8 cellular contexts compared by ENCODE assay signal in the genomic region with DNA sequence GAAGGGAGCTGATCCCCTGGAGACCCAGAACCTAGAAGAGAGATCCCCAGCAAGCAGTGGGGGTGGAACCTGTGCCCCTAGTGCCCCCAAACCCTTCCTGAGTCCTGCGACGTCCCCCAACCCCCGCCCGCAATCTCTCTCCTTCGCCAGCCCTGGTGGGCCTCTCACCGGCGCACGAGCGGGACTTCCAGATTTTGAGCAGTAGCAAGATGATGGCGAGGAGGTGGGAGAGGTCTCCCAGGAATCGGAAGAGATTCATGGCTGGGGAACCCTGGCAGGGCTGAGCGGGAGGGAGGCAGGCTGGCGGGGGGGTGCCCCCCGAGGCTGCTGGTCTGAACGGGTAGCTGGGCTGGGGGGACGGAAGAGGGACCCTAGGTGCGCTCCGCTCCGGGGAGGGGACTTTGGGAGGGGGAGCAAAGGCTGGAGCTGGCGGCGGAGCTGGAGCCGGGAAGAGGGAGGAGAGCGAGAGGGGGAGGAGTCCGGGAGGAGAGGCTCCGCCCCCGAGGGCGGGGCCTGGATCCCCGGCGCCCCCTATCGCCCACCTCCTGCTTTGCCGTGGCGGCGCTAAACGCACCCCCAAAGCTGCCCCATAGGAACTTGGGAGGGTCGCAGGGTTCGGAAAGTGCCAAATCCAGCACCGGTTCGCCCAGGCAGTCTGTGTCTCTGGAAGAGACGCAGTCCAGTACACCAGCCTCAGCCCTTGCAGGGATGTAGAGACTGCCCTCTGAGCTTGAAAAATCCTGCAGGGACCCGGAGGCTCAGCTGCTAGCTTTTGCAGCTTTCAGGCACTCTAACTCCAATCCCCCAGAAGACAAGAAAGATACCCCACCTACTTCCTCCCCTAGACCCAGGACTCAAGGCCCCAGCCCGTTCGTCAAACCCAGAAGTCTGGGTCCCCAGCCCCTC. TPM values are rescaled to one million over a fixed set of nuclear protein-coding genes. Genes with fewer than 3 reads are reported as not detected.
DNase-seq lines count a peak whose midpoint lies in the region; ATAC-seq and TF ChIP-seq lines count a peak whose summit lies in the region.

A gene (minus strand): TSS at position 452 of the 906 bp plus-strand sequence. CDS start 193 bp downstream, at position 259.

- H2AFZ ChIP-seq in OCI-LY3 (ENCODE audit: low read depth, low read length), result peak within 1 kb of the TSS; percentile 56; the same call in 1 of the 2 replicates

- no peaks in the 10 kb centered on the region for H3K9me3 Mint-ChIP-seq in activated T-cell treated with anti-CD3 and anti-CD28 coated beads, Interleukin-2, amount 50 U/mL, for 4 hours
- H3K9me3 Mint-ChIP-seq in stimulated activated memory B cell treated with anti-CD40 and anti-IgM and Interleukin-4, amounts not matched to agents 10 μg/mL and 1 μg/mL and 100 μg/mL, for 72 hours, result no peaks in the 10 kb centered on the region

- peaks cover 18% of the 10 kb centered on the region for H3K36me3 ChIP-seq in OCI-LY3 (replicated peaks; ENCODE audit: low read depth, low read length)
- H3K36me3 ChIP-seq in esophagus (ENCODE audit: control insufficient read depth in 2 of 2, insufficient read depth in 2 of 2, low read length in 1 of 2), result peaks cover 7 to 10% of the 10 kb centered on the region in 2 donors
- no peaks in the 10 kb centered on the region for H3K36me3 ChIP-seq in mucosa of stomach (ENCODE audit: control insufficient read depth, insufficient read depth, low read length)

- H3K4me2 ChIP-seq in OCI-LY3 (ENCODE audit: low read length), result peak within 1 kb of the TSS; percentile 90

- H3K9ac ChIP-seq in OCI-LY3 (ENCODE audit: low read length) (peak within 1 kb of the TSS; percentile 93), mucosa of stomach (ENCODE audit: low read length) (peak within 1 kb of the TSS; percentile 100)

- peak; percentile 66 for DNase-seq in 8988T
- peak; percentile 94 for DNase-seq in GM13976 (ENCODE audit: low spot score)
- DNase-seq in activated T-cell treated with anti-CD3 and anti-CD28 coated beads, Interleukin-2, amount 50 U/mL, for 4 hours, result peak; percentile 71

- H3K27me3 ChIP-seq in OCI-LY3 (ENCODE audit: low read depth, low read length) (peaks cover 26% of the 10 kb centered on the region), esophagus (ENCODE audit: control insufficient read depth in 1 of 2, insufficient read depth in 2 of 2, low read length in 2 of 2) (peaks cover 0 to 17% of the 10 kb centered on the region in 2 donors), mucosa of stomach (ENCODE audit: control insufficient read depth, insufficient read depth, low read length) (peaks cover 47% of the 10 kb centered on the region)

- in situ Hi-C loops in GM13976 (cut with MboI; ENCODE audit: low sequenced_read_pairs, unreplicated experiment), result no loop called here

- peaks cover 24% of the 10 kb centered on the region for H3K27me3 Mint-ChIP-seq in activated T-cell treated with anti-CD3 and anti-CD28 coated beads, Interleukin-2, amount 50 U/mL, for 4 hours (ENCODE audit: low read depth)
- peaks cover 36% of the 10 kb centered on the region for H3K27me3 Mint-ChIP-seq in stimulated activated memory B cell treated with anti-CD40 and anti-IgM and Interleukin-4, amounts not matched to agents 10 μg/mL and 1 μg/mL and 100 μg/mL, for 72 hours

- peak within 1 kb of the TSS; percentile 77 for H3K27ac ChIP-seq in OCI-LY3 (ENCODE audit: low read length)
- H3K27ac ChIP-seq in esophagus (ENCODE audit: low read depth in 2 of 2, low read length in 1 of 2), result peak within 1 kb of the TSS; percentile 69 to 93

- ATAC-seq in HG03354 (IDR thresholded peaks at IDR 0.05; ENCODE audit: poor library complexity, severe bottlenecking, unreplicated experiment), result peak; percentile 79
- peak; percentile 85 to 86 for ATAC-seq in activated T-cell treated with anti-CD3 and anti-CD28 coated beads, Interleukin-2, amount 50 U/mL, for 4 hours
- peak; percentile 86 for ATAC-seq in stimulated activated memory B cell treated with anti-CD40 and anti-IgM and Interleukin-4, amounts not matched to agents 10 μg/mL and 1 μg/mL and 100 μg/mL, for 72 hours

- H3K9me3 ChIP-seq in OCI-LY3 (ENCODE audit: insufficient read depth, low read length) (no peaks in the 10 kb centered on the region), esophagus (ENCODE audit: control insufficient read depth in 2 of 2, insufficient read depth in 1 of 2, low read depth in 1 of 2, low read length in 1 of 2) (no peaks in the 10 kb centered on the region), mucosa of stomach (ENCODE audit: control insufficient read depth, low read length) (no peaks in the 10 kb centered on the region)

- peaks cover 20% of the 10 kb centered on the region for H3K79me2 ChIP-seq in OCI-LY3 (ENCODE audit: low read length)

- H3K4me1 Mint-ChIP-seq in activated T-cell treated with anti-CD3 and anti-CD28 coated beads, Interleukin-2, amount 50 U/mL, for 4 hours (ENCODE audit: low read depth), result peaks cover 30% of the 10 kb centered on the region
- peaks cover 56% of the 10 kb centered on the region for H3K4me1 Mint-ChIP-seq in stimulated activated memory B cell treated with anti-CD40 and anti-IgM and Interleukin-4, amounts not matched to agents 10 μg/mL and 1 μg/mL and 100 μg/mL, for 72 hours

- H3K4me3 ChIP-seq in OCI-LY3 (ENCODE audit: low read length) (peak within 1 kb of the TSS; percentile 85), esophagus (ENCODE audit: low read depth in 1 of 2, low read length in 2 of 2) (peak within 1 kb of the TSS; percentile 80 to 91), mucosa of stomach (ENCODE audit: low read length) (peak within 1 kb of the TSS; percentile 100)

- peaks cover 31% of the 10 kb centered on the region for H3K4me1 ChIP-seq in OCI-LY3 (ENCODE audit: low read length)
- peaks cover 7 to 11% of the 10 kb centered on the region in 2 donors for H3K4me1 ChIP-seq in esophagus (ENCODE audit: control insufficient read depth in 2 of 2, insufficient read depth in 2 of 2, low read length in 1 of 2)
- H3K4me1 ChIP-seq in mucosa of stomach (ENCODE audit: control insufficient read depth, insufficient read depth, low read length), result peaks cover 7% of the 10 kb centered on the region

- H3K4me3 Mint-ChIP-seq in activated T-cell treated with anti-CD3 and anti-CD28 coated beads, Interleukin-2, amount 50 U/mL, for 4 hours, result peak within 1 kb of the TSS; percentile 89
- H3K4me3 Mint-ChIP-seq in stimulated activated memory B cell treated with anti-CD40 and anti-IgM and Interleukin-4, amounts not matched to agents 10 μg/mL and 1 μg/mL and 100 μg/mL, for 72 hours, result peak within 1 kb of the TSS; percentile 96

- peak within 1 kb of the TSS; percentile 96 for H3K27ac Mint-ChIP-seq in stimulated activated memory B cell treated with anti-CD40 and anti-IgM and Interleukin-4, amounts not matched to agents 10 μg/mL and 1 μg/mL and 100 μg/mL, for 72 hours

- WGBS in esophagus, 2 donors, result 4 to 5% methylated on average over 31 to 42 of the region's 42 CpGs

- H3K36me3 Mint-ChIP-seq in activated T-cell treated with anti-CD3 and anti-CD28 coated beads, Interleukin-2, amount 50 U/mL, for 4 hours (ENCODE audit: insufficient read depth), result peaks cover 7% of the 10 kb centered on the region
- peaks cover 14% of the 10 kb centered on the region for H3K36me3 Mint-ChIP-seq in stimulated activated memory B cell treated with anti-CD40 and anti-IgM and Interleukin-4, amounts not matched to agents 10 μg/mL and 1 μg/mL and 100 μg/mL, for 72 hours

- peak; percentile 90 for TF ChIP-seq CTCF in GM13976 (IDR thresholded peaks at IDR 0.05; ENCODE audit: borderline replicate concordance, control extremely low read depth, extremely low read depth, insufficient read depth, missing control alignments)
- peak; percentile 94 for TF ChIP-seq CTCF in OCI-LY3 (IDR thresholded peaks at IDR 0.05; ENCODE audit: low read depth, low read length)

- no peaks in the 10 kb centered on the region for H4K20me1 ChIP-seq in OCI-LY3 (ENCODE audit: insufficient read depth, low read length)

RNA-seq across cellular contexts. Expression of the gene that starts here (rescaled TPM):
- total RNA-seq in activated T-cell treated with anti-CD3 and anti-CD28 coated beads, Interleukin-2, amount 50 U/mL, for 4 hours, result 10 to 100 TPM; 58.6 to 63.8 (median 61.3) TPM
- 10 to 100 TPM; 62.7 to 70.2 TPM for polyA plus RNA-seq in esophagus

Comparison
In these comparisons a context has a peak if more than half of its experiments do, and no peak if none do; other contexts are left out.
1. Peak in every context shown above with its lines: DNase-seq, ATAC-seq, H3K4me3 ChIP-seq and H3K27ac ChIP-seq.